In genomic region chr13:98371624-98372023, GRCh38 we compare ENCODE assay signal across 2 cellular contexts.
TF ChIP-seq lines count a peak whose summit lies in the region.

No MANE protein-coding gene starts in this region.

TF ChIP-seq in IMR-90, 13 proteins besides CTCF, POLR2A, EP300 and RAD21:
- no peak for TF ChIP-seq BHLHE40 (IDR thresholded peaks at IDR 0.05; ENCODE audit: low read depth, low read length)
- TF ChIP-seq MAFK (IDR thresholded peaks at IDR 0.05; ENCODE audit: low read depth, low read length), result no peak
- no peak for TF ChIP-seq RCOR1 (IDR thresholded peaks at IDR 0.05; ENCODE audit: insufficient replicate concordance, low read length)
- TF ChIP-seq MXI1 (IDR thresholded peaks at IDR 0.05; ENCODE audit: borderline replicate concordance, low read depth, low read length), result no peak
- no peak for TF ChIP-seq FOS (IDR thresholded peaks at IDR 0.05; ENCODE audit: low read depth, low read length)
- no peak for TF ChIP-seq SMC3 (IDR thresholded peaks at IDR 0.05; ENCODE audit: low read depth, low read length)
- no peak for TF ChIP-seq MAZ (IDR thresholded peaks at IDR 0.05; ENCODE audit: borderline replicate concordance, low read depth, low read length)
- no peak for TF ChIP-seq CHD1 (IDR thresholded peaks at IDR 0.05; ENCODE audit: low read depth, low read length)
- no peak for TF ChIP-seq NFE2L2 (IDR thresholded peaks at IDR 0.05; ENCODE audit: low read depth, low read length)
- no peak for TF ChIP-seq CEBPB (IDR thresholded peaks at IDR 0.05; ENCODE audit: low read depth, low read length)
- TF ChIP-seq RFX5 (IDR thresholded peaks at IDR 0.05; ENCODE audit: low read depth, low read length), result no peak
- TF ChIP-seq, protein P1, sequence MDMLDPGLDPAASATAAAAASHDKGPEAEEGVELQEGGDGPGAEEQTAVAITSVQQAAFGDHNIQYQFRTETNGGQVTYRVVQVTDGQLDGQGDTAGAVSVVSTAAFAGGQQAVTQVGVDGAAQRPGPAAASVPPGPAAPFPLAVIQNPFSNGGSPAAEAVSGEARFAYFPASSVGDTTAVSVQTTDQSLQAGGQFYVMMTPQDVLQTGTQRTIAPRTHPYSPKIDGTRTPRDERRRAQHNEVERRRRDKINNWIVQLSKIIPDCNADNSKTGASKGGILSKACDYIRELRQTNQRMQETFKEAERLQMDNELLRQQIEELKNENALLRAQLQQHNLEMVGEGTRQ (IDR thresholded peaks at IDR 0.05; ENCODE audit: low read depth, low read length), result no peak
- TF ChIP-seq, protein P2, sequence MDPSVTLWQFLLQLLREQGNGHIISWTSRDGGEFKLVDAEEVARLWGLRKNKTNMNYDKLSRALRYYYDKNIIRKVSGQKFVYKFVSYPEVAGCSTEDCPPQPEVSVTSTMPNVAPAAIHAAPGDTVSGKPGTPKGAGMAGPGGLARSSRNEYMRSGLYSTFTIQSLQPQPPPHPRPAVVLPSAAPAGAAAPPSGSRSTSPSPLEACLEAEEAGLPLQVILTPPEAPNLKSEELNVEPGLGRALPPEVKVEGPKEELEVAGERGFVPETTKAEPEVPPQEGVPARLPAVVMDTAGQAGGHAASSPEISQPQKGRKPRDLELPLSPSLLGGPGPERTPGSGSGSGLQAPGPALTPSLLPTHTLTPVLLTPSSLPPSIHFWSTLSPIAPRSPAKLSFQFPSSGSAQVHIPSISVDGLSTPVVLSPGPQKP (IDR thresholded peaks at IDR 0.05; ENCODE audit: borderline replicate concordance, low read depth, low read length), result no peak

TF ChIP-seq in WTC11, 78 proteins besides CTCF, POLR2A, EP300 and RAD21:
- TF ChIP-seq ZNF512 (CRISPR knock-in tag; IDR thresholded peaks at IDR 0.05; ENCODE audit: borderline replicate concordance) (no peak), ETV6 (CRISPR knock-in tag; IDR thresholded peaks at IDR 0.05) (no peak), E2F4 (CRISPR knock-in tag; IDR thresholded peaks at IDR 0.05; ENCODE audit: borderline replicate concordance, low read depth) (no peak), HMGXB4 (CRISPR knock-in tag; IDR thresholded peaks at IDR 0.05) (no peak), ELF4 (CRISPR knock-in tag; IDR thresholded peaks at IDR 0.05; ENCODE audit: low read depth) (no peak), FOXK1 (CRISPR knock-in tag; IDR thresholded peaks at IDR 0.05) (no peak), MLX (CRISPR knock-in tag; IDR thresholded peaks at IDR 0.05) (no peak), TEAD4 (CRISPR knock-in tag; IDR thresholded peaks at IDR 0.05) (no peak), SMAD4 (CRISPR knock-in tag; IDR thresholded peaks at IDR 0.05) (no peak), TP53 (CRISPR knock-in tag; IDR thresholded peaks at IDR 0.05) (no peak), SMAD3 (CRISPR knock-in tag; IDR thresholded peaks at IDR 0.05; ENCODE audit: borderline replicate concordance) (no peak)
TF ChIP-seq in WTC11: peak in this region for 0.
